Comparison of ENCODE assay signal across 12 cellular contexts in genomic region chr22:44667276-44667675, GRCh38. TPM values are rescaled to one million over a fixed set of nuclear protein-coding genes. Genes with fewer than 3 reads are reported as not detected.
DNase-seq lines count a peak whose midpoint lies in the region; ATAC-seq, FAIRE-seq and TF ChIP-seq lines count a peak whose summit lies in the region.
"Had no signal": no experiment of that assay in that cellular context is flagged by ENCODE, and none has a peak within 500 bp of the region (broad histone marks: within the 10 kb centered on the region; RNA-seq: fewer than 3 reads in every experiment).

No MANE protein-coding gene starts in this region.

- H3K27ac ChIP-seq in hepatocyte = peak overlapping the region; percentile 88
- H3K27ac ChIP-seq in pancreas = no peak overlapping the region

- intact Hi-C loops in activated CD4-positive, alpha-beta memory T cell treated with anti-CD3 and anti-CD28 coated beads for 36 hours (cut with micrococcal nuclease) = no loop called here
- intact Hi-C loops in left colon (cut with DNase I, micrococcal nuclease) = no loop called here
- intact Hi-C loops in pancreas (cut with DNase I) = no loop called here

- H3K9me3 ChIP-seq in hepatocyte (ENCODE audit: low read depth) (no peaks in the 10 kb centered on the region), MG63 (no peaks in the 10 kb centered on the region), pancreas (no peaks in the 10 kb centered on the region)

- H3K27me3 ChIP-seq in hepatocyte (no peaks in the 10 kb centered on the region), MG63 (no peaks in the 10 kb centered on the region), pancreas (peaks cover 0 to 6% (median 0%) of the 10 kb centered on the region in 4 donors)

- peak overlapping the region; percentile 68 for H3K4me3 Mint-ChIP-seq in activated T-cell treated with anti-CD3 and anti-CD28 coated beads, Interleukin-2, amount 50 U/mL, for 24 hours
- peak overlapping the region; percentile 66 for H3K4me3 Mint-ChIP-seq in activated CD4-positive, alpha-beta memory T cell treated with anti-CD3 and anti-CD28 coated beads for 36 hours
- H3K4me3 Mint-ChIP-seq in stimulated activated effector memory CD8-positive, alpha-beta T cell treated with anti-CD3 and anti-CD28 coated beads, Interleukin-12 subunit alpha, Interleukin-12 subunit beta, amount 100 ng/mL, for 72 hours = peak overlapping the region; percentile 70

- H3K79me2 ChIP-seq in hepatocyte = peaks cover 24% of the 10 kb centered on the region

- H3K36me3 Mint-ChIP-seq in activated T-cell treated with anti-CD3 and anti-CD28 coated beads, Interleukin-2, amount 50 U/mL, for 24 hours (ENCODE audit: low read depth) = no peaks in the 10 kb centered on the region
- no peaks in the 10 kb centered on the region for H3K36me3 Mint-ChIP-seq in activated CD4-positive, alpha-beta memory T cell treated with anti-CD3 and anti-CD28 coated beads for 36 hours
- peaks cover 6% of the 10 kb centered on the region for H3K36me3 Mint-ChIP-seq in stimulated activated effector memory CD8-positive, alpha-beta T cell treated with anti-CD3 and anti-CD28 coated beads, Interleukin-12 subunit alpha, Interleukin-12 subunit beta, amount 100 ng/mL, for 72 hours

- no peaks in the 10 kb centered on the region for H3K9me3 Mint-ChIP-seq in activated T-cell treated with anti-CD3 and anti-CD28 coated beads, Interleukin-2, amount 50 U/mL, for 24 hours
- H3K9me3 Mint-ChIP-seq in activated CD4-positive, alpha-beta memory T cell treated with anti-CD3 and anti-CD28 coated beads for 36 hours = no peaks in the 10 kb centered on the region
- H3K9me3 Mint-ChIP-seq in stimulated activated effector memory CD8-positive, alpha-beta T cell treated with anti-CD3 and anti-CD28 coated beads, Interleukin-12 subunit alpha, Interleukin-12 subunit beta, amount 100 ng/mL, for 72 hours = no peaks in the 10 kb centered on the region

- peaks cover 26% of the 10 kb centered on the region for H3K4me1 ChIP-seq in hepatocyte (ENCODE audit: insufficient read depth)
- H3K4me1 ChIP-seq in pancreas = no peaks in the 10 kb centered on the region

- peak overlapping the region; percentile 73 for H3K27ac Mint-ChIP-seq in activated T-cell treated with anti-CD3 and anti-CD28 coated beads, Interleukin-2, amount 50 U/mL, for 24 hours
- no peak overlapping the region for H3K27ac Mint-ChIP-seq in activated CD4-positive, alpha-beta memory T cell treated with anti-CD3 and anti-CD28 coated beads for 36 hours
- peak overlapping the region; percentile 20 for H3K27ac Mint-ChIP-seq in stimulated activated effector memory CD8-positive, alpha-beta T cell treated with anti-CD3 and anti-CD28 coated beads, Interleukin-12 subunit alpha, Interleukin-12 subunit beta, amount 100 ng/mL, for 72 hours

- no peaks in the 10 kb centered on the region for H3K27me3 Mint-ChIP-seq in activated T-cell treated with anti-CD3 and anti-CD28 coated beads, Interleukin-2, amount 50 U/mL, for 24 hours
- H3K27me3 Mint-ChIP-seq in activated CD4-positive, alpha-beta memory T cell treated with anti-CD3 and anti-CD28 coated beads for 36 hours = no peaks in the 10 kb centered on the region

- ATAC-seq in stimulated activated effector memory CD8-positive, alpha-beta T cell treated with anti-CD3 and anti-CD28 coated beads, Interleukin-12 subunit alpha, Interleukin-12 subunit beta, amount 100 ng/mL, for 72 hours = no peak
- ATAC-seq in left colon = no peak
- ATAC-seq in pancreas = no peak
- ATAC-seq: Panc1 had no signal

- H3K4me1 Mint-ChIP-seq in activated T-cell treated with anti-CD3 and anti-CD28 coated beads, Interleukin-2, amount 50 U/mL, for 24 hours (ENCODE audit: low read depth) = peaks cover 61% of the 10 kb centered on the region
- H3K4me1 Mint-ChIP-seq in activated CD4-positive, alpha-beta memory T cell treated with anti-CD3 and anti-CD28 coated beads for 36 hours (ENCODE audit: low read depth) = peaks cover 39% of the 10 kb centered on the region
- peaks cover 79% of the 10 kb centered on the region for H3K4me1 Mint-ChIP-seq in stimulated activated effector memory CD8-positive, alpha-beta T cell treated with anti-CD3 and anti-CD28 coated beads, Interleukin-12 subunit alpha, Interleukin-12 subunit beta, amount 100 ng/mL, for 72 hours

- DNase-seq in activated T-cell treated with anti-CD3 and anti-CD28 coated beads, Interleukin-2, amount 50 U/mL, for 24 hours = no peak
- DNase-seq in activated T-cell treated with anti-CD3 and anti-CD28 coated beads, Interleukin-2, amount 50 U/mL, for 48 hours = no peak
- no peak for DNase-seq in activated CD4-positive, alpha-beta memory T cell treated with anti-CD3 and anti-CD28 coated beads for 36 hours
- no peak for DNase-seq in hepatocyte (ENCODE audit: low spot score)
- no peak for DNase-seq in stimulated activated effector memory CD8-positive, alpha-beta T cell treated with anti-CD3 and anti-CD28 coated beads, Interleukin-12 subunit alpha, Interleukin-12 subunit beta, amount 100 ng/mL, for 72 hours (ENCODE audit: low spot score in 2 of 2)
- DNase-seq in MG63 = no peak
- no peak for DNase-seq in left colon
- DNase-seq in pancreas = no peak
- DNase-seq: DMS79 treated with DMSO at 0.1 percent for 48 hours, NCI-H446 treated with DMSO at 0.1 percent for 48 hours had no signal

- POLR2A ChIA-PET in activated CD4-positive, alpha-beta memory T cell treated with anti-CD3 and anti-CD28 coated beads for 36 hours (lab: Charles Lee) = no interaction called here

- FAIRE-seq in pancreas (lab: Jason Lieb, UNC) = no peak
- FAIRE-seq: TTC549 had no signal

- H3K4me3 ChIP-seq in hepatocyte = no peak overlapping the region
- no peak overlapping the region for H3K4me3 ChIP-seq in MG63
- H3K4me3 ChIP-seq in pancreas = no peak overlapping the region

- H3K36me3 ChIP-seq in hepatocyte (replicated peaks; ENCODE audit: insufficient read depth, low read depth) (no peaks in the 10 kb centered on the region), MG63 (no peaks in the 10 kb centered on the region), pancreas (no peaks in the 10 kb centered on the region)

- peak overlapping the region; percentile 94 for H3K4me2 ChIP-seq in hepatocyte

- TF ChIP-seq CTCF in hepatocyte (IDR thresholded peaks at IDR 0.05; ENCODE audit: poor library complexity) = no peak
- TF ChIP-seq CTCF in pancreas (IDR thresholded peaks at IDR 0.05) = no peak

- WGBS in hepatocyte (ENCODE audit: low lambda C conversion rate, missing lambda C conversion rate) = 61% methylated on average over 5 of the region's 5 CpGs
- 42 to 50% methylated on average over 5 of the region's 5 CpGs for WGBS in pancreas, 2 donors

- no peaks in the 10 kb centered on the region for H3K9me2 ChIP-seq in hepatocyte (replicated peaks; ENCODE audit: insufficient read depth)

- H4K20me1 ChIP-seq in hepatocyte (ENCODE audit: insufficient read depth, poor library complexity, severe bottlenecking) = no peaks in the 10 kb centered on the region

- H2AFZ ChIP-seq in hepatocyte = no peak overlapping the region

- CTCF ChIA-PET in activated CD4-positive, alpha-beta memory T cell treated with anti-CD3 and anti-CD28 coated beads for 36 hours (lab: Charles Lee) = interaction anchor here (2.9 kb wide), 1 partner anchor 17 kb away, joined by 15 read pairs; no protein-coding TSS in a partner anchor

RNA-seq across cellular contexts. Expression of gene PRR5, which starts 34.7 kb away (rescaled TPM):
- total RNA-seq in activated CD4-positive, alpha-beta memory T cell treated with anti-CD3 and anti-CD28 coated beads for 36 hours = 10 to 100 TPM; 10.3 to 11.8 TPM
- total RNA-seq in hepatocyte (44.2 and 65.1 TPM in 2 replicates), left colon (10 to 100 TPM; 27.8 to 32.5 TPM), pancreas (10 to 100 TPM in 3 of 6 donors, 1 to 10 TPM in 3; 7.0 to 10.7 (median 10.0) TPM)
- polyA plus RNA-seq in hepatocyte (84.9 and 91.2 TPM in 2 replicates), pancreas (10 to 100 TPM; 12.7 to 23.0 TPM)
- 24.0 and 45.5 TPM in 2 replicates for total RNA-seq in MG63 (2014; rRNA removed; shearing (Covaris generic); ENCODE audit: low replicate concordance)
